13 cellular contexts compared by ENCODE assay signal in the genomic region with DNA sequence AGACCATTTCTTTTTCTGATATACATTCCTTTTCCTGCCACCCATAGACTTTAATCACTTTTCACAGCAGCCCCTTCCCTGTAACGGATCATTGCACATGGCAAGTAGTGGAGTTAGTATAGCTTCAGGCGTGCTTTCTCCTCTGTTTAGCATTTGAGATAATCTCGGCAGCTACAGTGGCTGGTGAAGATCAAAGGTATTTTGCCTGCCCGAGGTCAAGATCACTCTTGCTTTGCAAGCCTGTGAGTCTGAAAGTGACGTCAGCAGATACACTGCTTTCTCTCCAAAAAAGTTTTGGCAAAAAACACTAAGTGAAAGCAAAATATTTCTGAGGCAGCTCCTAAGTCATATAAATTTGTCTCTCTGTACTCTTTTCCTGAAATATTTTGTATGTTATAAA.
DNase-seq lines count a peak whose midpoint lies in the region; ATAC-seq, FAIRE-seq and TF ChIP-seq lines count a peak whose summit lies in the region.
"Had no signal": no experiment of that assay in that cellular context is flagged by ENCODE, and none has a peak within 500 bp of the region (broad histone marks: within the 10 kb centered on the region; RNA-seq: fewer than 3 reads in every experiment).

No MANE protein-coding gene starts in this region.

- H4K91ac ChIP-seq in IMR-90 (ENCODE audit: insufficient read depth, low read depth, low read length): no peak overlapping the region

- TF ChIP-seq CTCF in IMR-90 (conservative IDR thresholded peaks at IDR 0.05; ENCODE audit: low read depth, low read length): no peak

- no peak for TF ChIP-seq RAD21 in IMR-90 (IDR thresholded peaks at IDR 0.05; ENCODE audit: low read length)

- H3K4me3 ChIP-seq in IMR-90 (ENCODE audit: insufficient read depth, low read depth, low read length) (peak overlapping the region; percentile 13; the same call in 1 of the 2 replicates), skeletal muscle satellite cell (ENCODE audit: low read length) (no peak overlapping the region)

- H3K79me1 ChIP-seq in IMR-90 (ENCODE audit: low read depth in 1 of 2, low read length in 2 of 2): no peaks in the 10 kb centered on the region

- H4K20me1 ChIP-seq in IMR-90 (ENCODE audit: insufficient read depth, low read length): no peaks in the 10 kb centered on the region

- H3K56ac ChIP-seq in IMR-90 (ENCODE audit: extremely low read depth, insufficient read depth, low read length): no peak overlapping the region

- no peak overlapping the region for H3K14ac ChIP-seq in IMR-90 (replicated peaks; ENCODE audit: low read depth, low read length)

- no peak overlapping the region for H2BK5ac ChIP-seq in IMR-90 (ENCODE audit: low read depth, low read length, poor library complexity, severe bottlenecking)

- ATAC-seq in IMR-90 (ENCODE audit: low read depth): peak; percentile 73
- ATAC-seq in HG03565 (IDR thresholded peaks at IDR 0.05; ENCODE audit: unreplicated experiment): no peak
- ATAC-seq in HG03135 (IDR thresholded peaks at IDR 0.05; ENCODE audit: unreplicated experiment): no peak
- ATAC-seq: foreskin keratinocyte had no signal

- CTCF ChIA-PET in IMR-90 (lab: Yijun Ruan, JAX): interaction anchor here (0.6 to 1.5 kb wide), 3 partner anchors 11 to 164 kb away, joined by 3 to 6 read pairs (median 3); no protein-coding TSS in a partner anchor

- H4K5ac ChIP-seq in IMR-90 (ENCODE audit: low read depth, low read length): no peak overlapping the region

- H3K36me3 ChIP-seq in IMR-90 (ENCODE audit: control insufficient read depth, insufficient read depth, low read length) (no peaks in the 10 kb centered on the region), skeletal muscle satellite cell (ENCODE audit: insufficient read depth, low read length) (no peaks in the 10 kb centered on the region)

- H3K9me3 ChIP-seq in IMR-90 (ENCODE audit: control insufficient read depth, insufficient read depth, low read length) (no peaks in the 10 kb centered on the region), skeletal muscle satellite cell (replicated peaks; ENCODE audit: low read length) (no peaks in the 10 kb centered on the region)

- H3K27me3 ChIP-seq in IMR-90 (ENCODE audit: control insufficient read depth, insufficient read depth, low read length) (no peaks in the 10 kb centered on the region), skeletal muscle satellite cell (ENCODE audit: control insufficient read depth, insufficient read depth, low read length) (no peaks in the 10 kb centered on the region)
- H3K27me3 ChIP-seq: foreskin keratinocyte had no signal

- H2BK15ac ChIP-seq in IMR-90 (ENCODE audit: low read depth, low read length): no peak overlapping the region

- no peaks in the 10 kb centered on the region for H3K9me1 ChIP-seq in IMR-90 (ENCODE audit: insufficient read depth, low read length)

- peak overlapping the region; percentile 46 for H3K4me2 ChIP-seq in IMR-90 (ENCODE audit: low read depth, low read length)
- peak overlapping the region; percentile 61 for H3K4me2 ChIP-seq in skeletal muscle satellite cell (ENCODE audit: low read length)

- intact Hi-C loops in IMR-90 (cut with micrococcal nuclease): no loop called here

- peak overlapping the region; percentile 69 for H2AFZ ChIP-seq in IMR-90 (replicated peaks; ENCODE audit: low read length, poor library complexity)

- no peak overlapping the region for H2AK9ac ChIP-seq in IMR-90 (replicated peaks; ENCODE audit: low read depth, low read length, poor library complexity)

- WGBS in IMR-90 (ENCODE audit: extremely low coverage in 2 of 2, insufficient read length in 1 of 2), 2 experiments: no CpG with 5 or more reads among the region's 5 CpGs

- no peak overlapping the region for H2BK120ac ChIP-seq in IMR-90 (ENCODE audit: low read depth, low read length)

- no peak overlapping the region for H3K4ac ChIP-seq in IMR-90 (ENCODE audit: low read depth, low read length)

- BruUV-seq in IMR-90 (replicated peaks; lab: Mats Ljungman, UMichigan): no TSS peak

- TF ChIP-seq POLR2A in IMR-90 (IDR thresholded peaks at IDR 0.05; ENCODE audit: low read depth, low read length): no peak

- H3K23ac ChIP-seq in IMR-90 (ENCODE audit: low read depth, low read length): no peak overlapping the region

- in situ Hi-C loops in IMR-90 (cut with MboI; ENCODE audit: low sequenced_read_pairs): no loop called here

- no peak overlapping the region for H2BK20ac ChIP-seq in IMR-90 (ENCODE audit: low read depth, low read length)

- H3K18ac ChIP-seq in IMR-90 (ENCODE audit: low read depth, low read length): no peak overlapping the region

- POLR2A ChIA-PET in IMR-90 (lab: Charles Lee; ENCODE audit: unreplicated experiment): no interaction called here

- H3K9ac ChIP-seq in IMR-90 (ENCODE audit: low read depth, low read length) (no peak overlapping the region), skeletal muscle satellite cell (ENCODE audit: low read depth, low read length) (no peak overlapping the region)

- no peak overlapping the region for H3K27ac ChIP-seq in IMR-90 (ENCODE audit: insufficient read depth, low read length)
- H3K27ac ChIP-seq: foreskin keratinocyte, VCaP had no signal

- no peaks in the 10 kb centered on the region for H3K4me1 ChIP-seq in IMR-90 (ENCODE audit: control insufficient read depth, insufficient read depth, low read length)
- no peaks in the 10 kb centered on the region for H3K4me1 ChIP-seq in skeletal muscle satellite cell (ENCODE audit: control insufficient read depth, insufficient read depth, low read length)

- DNase-seq in IMR-90: peak; percentile 71
- peak; percentile 54 for DNase-seq in kidney tubule cell (ENCODE audit: low spot score)
- no peak for DNase-seq in NCI-H1092 (lab: John Stamatoyannopoulos, UW)
- no peak for DNase-seq in HUDEP-2 (lab: John Stamatoyannopoulos, UW; ENCODE audit: unreplicated experiment in 76 of 76)
- DNase-seq: NCI-H1417, NCI-H69, substantia nigra had no signal

- H2AK5ac ChIP-seq in IMR-90 (ENCODE audit: low read depth, low read length): no peak overlapping the region

- dilution Hi-C loops in IMR-90 (cut with HindIII; ENCODE audit: low sequenced_read_pairs, unreplicated experiment): no loop called here

- H4K8ac ChIP-seq in IMR-90 (ENCODE audit: low read depth in 2 of 2, low read length in 2 of 2): no peak overlapping the region

- FAIRE-seq in endometrium (lab: Jason Lieb, UNC): peak; percentile 89

TF ChIP-seq in IMR-90, 13 proteins besides CTCF, POLR2A, EP300 and RAD21:
- TF ChIP-seq, protein P1, sequence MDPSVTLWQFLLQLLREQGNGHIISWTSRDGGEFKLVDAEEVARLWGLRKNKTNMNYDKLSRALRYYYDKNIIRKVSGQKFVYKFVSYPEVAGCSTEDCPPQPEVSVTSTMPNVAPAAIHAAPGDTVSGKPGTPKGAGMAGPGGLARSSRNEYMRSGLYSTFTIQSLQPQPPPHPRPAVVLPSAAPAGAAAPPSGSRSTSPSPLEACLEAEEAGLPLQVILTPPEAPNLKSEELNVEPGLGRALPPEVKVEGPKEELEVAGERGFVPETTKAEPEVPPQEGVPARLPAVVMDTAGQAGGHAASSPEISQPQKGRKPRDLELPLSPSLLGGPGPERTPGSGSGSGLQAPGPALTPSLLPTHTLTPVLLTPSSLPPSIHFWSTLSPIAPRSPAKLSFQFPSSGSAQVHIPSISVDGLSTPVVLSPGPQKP (IDR thresholded peaks at IDR 0.05; ENCODE audit: borderline replicate concordance, low read depth, low read length): no peak
- TF ChIP-seq MAFK (IDR thresholded peaks at IDR 0.05; ENCODE audit: low read depth, low read length) (no peak), BHLHE40 (IDR thresholded peaks at IDR 0.05; ENCODE audit: low read depth, low read length) (no peak), RCOR1 (IDR thresholded peaks at IDR 0.05; ENCODE audit: insufficient replicate concordance, low read length) (no peak), CHD1 (IDR thresholded peaks at IDR 0.05; ENCODE audit: low read depth, low read length) (no peak)
- TF ChIP-seq, protein P2, sequence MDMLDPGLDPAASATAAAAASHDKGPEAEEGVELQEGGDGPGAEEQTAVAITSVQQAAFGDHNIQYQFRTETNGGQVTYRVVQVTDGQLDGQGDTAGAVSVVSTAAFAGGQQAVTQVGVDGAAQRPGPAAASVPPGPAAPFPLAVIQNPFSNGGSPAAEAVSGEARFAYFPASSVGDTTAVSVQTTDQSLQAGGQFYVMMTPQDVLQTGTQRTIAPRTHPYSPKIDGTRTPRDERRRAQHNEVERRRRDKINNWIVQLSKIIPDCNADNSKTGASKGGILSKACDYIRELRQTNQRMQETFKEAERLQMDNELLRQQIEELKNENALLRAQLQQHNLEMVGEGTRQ (IDR thresholded peaks at IDR 0.05; ENCODE audit: low read depth, low read length): no peak

Comparison
In these comparisons a context has a peak if more than half of its experiments do, and no peak if none do; other contexts are left out.
1. DNase-seq: peak in IMR-90 (single experiment) and kidney tubule cell (single experiment); none in NCI-H1092 (single experiment) and HUDEP-2 (0 of 76).